In the genomic region with DNA sequence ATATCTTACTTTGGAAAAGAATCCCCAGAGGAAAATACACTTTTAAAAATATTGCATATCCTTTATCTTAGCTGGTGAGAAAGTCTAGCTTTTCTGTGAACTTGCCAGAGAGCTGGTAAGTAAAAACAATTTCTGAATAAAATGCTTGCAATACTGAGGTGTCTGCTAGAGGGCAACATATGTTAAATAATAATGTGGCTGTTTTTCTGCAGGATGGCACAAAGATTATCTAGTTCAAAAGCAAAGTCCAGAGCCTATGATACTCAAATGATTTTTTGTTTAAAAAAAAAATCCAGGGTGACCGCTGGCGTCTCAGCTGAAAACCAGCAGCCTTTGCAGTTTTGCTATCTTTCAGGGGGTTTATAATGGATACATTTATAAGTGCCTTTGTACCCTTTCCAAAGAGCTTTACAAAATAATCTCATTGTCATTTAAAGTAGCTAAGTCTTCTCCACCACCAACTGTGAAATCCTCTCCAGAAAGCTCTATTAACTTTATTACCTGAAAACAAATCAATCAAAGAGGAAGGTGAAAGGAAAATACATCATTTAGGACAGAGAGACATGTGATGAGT, we compare ENCODE assay signal across 8 cellular contexts.
DNase-seq lines count a peak whose midpoint lies in the region; ATAC-seq and TF ChIP-seq lines count a peak whose summit lies in the region.

No MANE protein-coding gene starts in this region.

- no peak overlapping the region for H3K4me3 ChIP-seq in upper lobe of right lung
- H3K4me3 ChIP-seq in CD8-positive, alpha-beta memory T cell (ENCODE audit: low read length) = no peak overlapping the region

- H3K27ac ChIP-seq in upper lobe of right lung = no peak overlapping the region
- no peak overlapping the region for H3K27ac ChIP-seq in CD8-positive, alpha-beta memory T cell (ENCODE audit: low read depth, low read length)

- H3K4me1 ChIP-seq in upper lobe of right lung = no peaks in the 10 kb centered on the region
- no peaks in the 10 kb centered on the region for H3K4me1 ChIP-seq in CD8-positive, alpha-beta memory T cell (ENCODE audit: insufficient read depth, low read length)

- POLR2A ChIA-PET in CD8-positive, alpha-beta memory T cell (lab: Charles Lee) = no interaction called here

- H3K9me3 ChIP-seq in upper lobe of right lung = no peaks in the 10 kb centered on the region
- no peaks in the 10 kb centered on the region for H3K9me3 ChIP-seq in CD8-positive, alpha-beta memory T cell (ENCODE audit: low read length)

- TF ChIP-seq CTCF in LNCAP (IDR thresholded peaks at IDR 0.05) = peak; percentile 58
- TF ChIP-seq CTCF in glutamatergic neuron (IDR thresholded peaks at IDR 0.05; ENCODE audit: partially characterized antibody, unreplicated experiment) = peak; percentile 19
- peak; percentile 64 for TF ChIP-seq CTCF in upper lobe of right lung (IDR thresholded peaks at IDR 0.05)

- H3K36me3 ChIP-seq in upper lobe of right lung = no peaks in the 10 kb centered on the region
- H3K36me3 ChIP-seq in CD8-positive, alpha-beta memory T cell (ENCODE audit: insufficient read depth, low read length) = no peaks in the 10 kb centered on the region

- DNase-seq in DMS53 (lab: John Stamatoyannopoulos, UW) (peak; percentile 70), SKM-1 treated with dmso at 0.1 percent for 144 hours (lab: John Stamatoyannopoulos, UW; ENCODE audit: unreplicated experiment) (peak; percentile 56), glutamatergic neuron (no peak), upper lobe of right lung (no peak)
- no peak for DNase-seq in CD8-positive, alpha-beta memory T cell

- H3K4me3 Mint-ChIP-seq in glutamatergic neuron (ENCODE audit: unreplicated experiment) = no peak overlapping the region
- no peak overlapping the region for H3K4me3 Mint-ChIP-seq in CD8-positive, alpha-beta memory T cell

- H3K9me3 Mint-ChIP-seq in glutamatergic neuron (ENCODE audit: unreplicated experiment) = peaks cover 1% of the 10 kb centered on the region
- no peaks in the 10 kb centered on the region for H3K9me3 Mint-ChIP-seq in CD8-positive, alpha-beta memory T cell

- H3K27ac Mint-ChIP-seq in glutamatergic neuron (ENCODE audit: unreplicated experiment) = no peak overlapping the region
- no peak overlapping the region for H3K27ac Mint-ChIP-seq in CD8-positive, alpha-beta memory T cell

- intact Hi-C loops in upper lobe of right lung (cut with DNase I) = no loop called here

- no peaks in the 10 kb centered on the region for H3K36me3 Mint-ChIP-seq in glutamatergic neuron (ENCODE audit: unreplicated experiment)
- no peaks in the 10 kb centered on the region for H3K36me3 Mint-ChIP-seq in CD8-positive, alpha-beta memory T cell

- H3K27me3 Mint-ChIP-seq in glutamatergic neuron (ENCODE audit: unreplicated experiment) = no peaks in the 10 kb centered on the region
- peaks cover 2 to 15% of the 10 kb centered on the region in 2 donors for H3K27me3 Mint-ChIP-seq in CD8-positive, alpha-beta memory T cell

- peaks cover 2% of the 10 kb centered on the region for H3K4me1 Mint-ChIP-seq in glutamatergic neuron (ENCODE audit: low read depth, unreplicated experiment)
- H3K4me1 Mint-ChIP-seq in CD8-positive, alpha-beta memory T cell = no peaks in the 10 kb centered on the region

- no peaks in the 10 kb centered on the region for H3K27me3 ChIP-seq in upper lobe of right lung
- H3K27me3 ChIP-seq in CD8-positive, alpha-beta memory T cell (ENCODE audit: insufficient read depth, low read length, poor library complexity, severe bottlenecking) = no peaks in the 10 kb centered on the region

- CTCF ChIA-PET in CD8-positive, alpha-beta memory T cell (lab: Charles Lee) = interaction anchor here (0.8 kb wide), 1 partner anchor 9 kb away, joined by 3 read pairs; no protein-coding TSS in a partner anchor

- ATAC-seq in upper lobe of right lung (peak; percentile 62), GM19023 (IDR thresholded peaks at IDR 0.05; ENCODE audit: unreplicated experiment) (no peak)
- no peak for ATAC-seq in activated CD4-positive, CD25-positive, alpha-beta regulatory T cell treated with anti-CD3 and anti-CD28 coated beads, Interleukin-2, amount 50 U/mL, for 24 hours

Comparison
In these comparisons a context has a peak if more than half of its experiments do, and no peak if none do; other contexts are left out.
1. DNase-seq: peak in DMS53 (single experiment) and SKM-1 treated with dmso at 0.1 percent for 144 hours (single experiment); none in glutamatergic neuron (single experiment), upper lobe of right lung (single experiment) and CD8-positive, alpha-beta memory T cell (0 of 5).
2. Peak in every context shown above with its lines, with median percentiles within 50 percentile points of each other: CTCF ChIP-seq.